In the genomic region with DNA sequence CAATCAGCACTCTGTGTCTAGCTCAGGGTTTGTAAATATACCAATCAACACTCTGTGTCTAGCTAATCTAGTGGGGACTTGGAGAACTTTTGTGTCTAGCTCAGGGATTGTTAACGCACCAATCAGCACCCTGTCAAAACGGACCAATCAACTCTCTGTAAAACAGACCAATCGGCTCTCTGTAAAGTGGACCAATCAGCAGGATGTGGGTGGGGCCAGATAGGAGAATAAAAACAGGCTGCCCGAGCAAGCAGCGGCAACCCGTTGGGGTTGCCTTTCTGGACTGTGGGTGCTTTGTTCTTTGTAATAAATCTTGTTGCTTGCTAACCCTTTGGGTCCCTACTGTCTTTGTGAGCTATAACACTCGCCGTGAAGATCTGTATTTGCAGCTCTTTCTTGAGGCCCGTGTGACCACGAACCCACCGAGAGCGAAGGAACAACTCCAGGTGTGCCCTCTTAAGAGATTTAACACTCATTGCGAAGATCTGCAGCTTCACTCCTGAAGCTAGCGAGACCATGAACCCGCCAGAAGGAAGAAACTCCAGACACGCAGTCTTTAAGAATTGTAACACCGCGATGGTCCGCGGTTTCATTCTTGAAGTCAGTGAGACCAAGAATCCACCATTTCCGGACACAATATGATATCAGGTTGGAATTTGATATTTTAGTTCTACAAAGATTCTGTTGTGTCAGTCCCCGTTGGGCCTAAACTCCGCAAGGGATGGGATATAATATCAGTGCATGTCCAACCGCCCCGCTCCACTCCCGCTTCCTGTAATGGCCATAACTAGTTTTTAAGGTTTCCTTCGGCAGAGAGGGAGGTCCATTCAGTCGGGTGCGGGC, we compare ENCODE assay signal across 9 cellular contexts. TPM values are rescaled to one million over a fixed set of nuclear protein-coding genes. Genes with fewer than 3 reads are reported as not detected.
DNase-seq lines count a peak whose midpoint lies in the region; ATAC-seq, FAIRE-seq and TF ChIP-seq lines count a peak whose summit lies in the region.
"Had no signal": no experiment of that assay in that cellular context is flagged by ENCODE, and none has a peak within 500 bp of the region (broad histone marks: within the 10 kb centered on the region; RNA-seq: fewer than 3 reads in every experiment).

No MANE protein-coding gene starts in this region.

- H3K4me3 Mint-ChIP-seq in activated naive CD8-positive, alpha-beta T cell treated with anti-CD3 and anti-CD28 coated beads, Interleukin-2, amount 10 ng/mL, durations not matched to agents 7 days and 5 days = peak overlapping the region; percentile 89

- TF ChIP-seq CTCF in liver (IDR thresholded peaks at IDR 0.05; ENCODE audit: low read depth, low read length, missing input control) = no peak

- H3K27ac ChIP-seq in liver (ENCODE audit: low read depth in 1 of 2, low read length in 2 of 2) (no peak overlapping the region), substantia nigra (ENCODE audit: low read depth, low read length, poor library complexity, severe bottlenecking) (peak overlapping the region; percentile 74)

- no peaks in the 10 kb centered on the region for H3K9me3 ChIP-seq in liver (ENCODE audit: control insufficient read depth in 4 of 4, low read length in 3 of 4)

- FAIRE-seq in GM19239 (lab: Jason Lieb, UNC) = no peak
- FAIRE-seq: A204.1 had no signal

- ATAC-seq in activated naive CD8-positive, alpha-beta T cell treated with anti-CD3 and anti-CD28 coated beads, Interleukin-2, amount 10 ng/mL, durations not matched to agents 7 days and 5 days (ENCODE audit: low read depth) = no peak
- no peak for ATAC-seq in GM21381 (IDR thresholded peaks at IDR 0.05; ENCODE audit: unreplicated experiment)

- H3K27me3 Mint-ChIP-seq in activated naive CD8-positive, alpha-beta T cell treated with anti-CD3 and anti-CD28 coated beads, Interleukin-2, amount 10 ng/mL, durations not matched to agents 7 days and 5 days = no peaks in the 10 kb centered on the region

- peak; percentile 50 for DNase-seq in activated CD4-positive, CD25-positive, alpha-beta regulatory T cell treated with anti-CD3 and anti-CD28 coated beads, Interleukin-2, amount 50 U/mL, for 72 hours
- no peak for DNase-seq in activated CD4-positive, CD25-positive, alpha-beta regulatory T cell (lab: John Stamatoyannopoulos, UW)
- DNase-seq in activated naive CD8-positive, alpha-beta T cell treated with anti-CD3 and anti-CD28 coated beads, Interleukin-2, amount 10 ng/mL, durations not matched to agents 7 days and 5 days = no peak
- DNase-seq in substantia nigra (lab: John Stamatoyannopoulos, UW) (peak in 1 of 49 donors; percentile 29), GM19239 (ENCODE audit: insufficient read length, low spot score) (no peak), AG08396 (ENCODE audit: low spot score) (no peak)

- H3K36me3 Mint-ChIP-seq in activated naive CD8-positive, alpha-beta T cell treated with anti-CD3 and anti-CD28 coated beads, Interleukin-2, amount 10 ng/mL, durations not matched to agents 7 days and 5 days = peaks cover 4% of the 10 kb centered on the region

- TF ChIP-seq RAD21 in liver (IDR thresholded peaks at IDR 0.05) = no peak

- H3K4me3 ChIP-seq in liver (ENCODE audit: low read depth in 1 of 3, low read length in 3 of 3) = peak overlapping the region; percentile 74 to 99 (median 75)

- H3K4me1 Mint-ChIP-seq in activated naive CD8-positive, alpha-beta T cell treated with anti-CD3 and anti-CD28 coated beads, Interleukin-2, amount 10 ng/mL, durations not matched to agents 7 days and 5 days = peaks cover 18% of the 10 kb centered on the region

- H3K27ac Mint-ChIP-seq in activated naive CD8-positive, alpha-beta T cell treated with anti-CD3 and anti-CD28 coated beads, Interleukin-2, amount 10 ng/mL, durations not matched to agents 7 days and 5 days = peak overlapping the region; percentile 84

- 89% methylated on average over 29 of the region's 29 CpGs for WGBS in liver

- POLR2A ChIA-PET in activated naive CD8-positive, alpha-beta T cell treated with anti-CD3 and anti-CD28 coated beads, Interleukin-2, amount 10 ng/mL, durations not matched to agents 7 days and 5 days (lab: Charles Lee) = interaction anchor here (0.6 to 1.2 kb wide), 5 partner anchors 32 to 267 kb away, joined by 3 to 4 read pairs (median 3); partner anchors contain the start of genes DCAF10, EXOSC3 and POLR1E

- peaks cover 2 to 13% (median 8%) of the 10 kb centered on the region in 4 donors for H3K4me1 ChIP-seq in liver (ENCODE audit: control insufficient read depth in 4 of 4, insufficient read depth in 4 of 4, low read length in 3 of 4)

- H3K9ac ChIP-seq in liver (ENCODE audit: low read depth in 1 of 2, low read length in 2 of 2) = no peak overlapping the region

- H3K36me3 ChIP-seq in liver (ENCODE audit: control insufficient read depth in 4 of 4, insufficient read depth in 3 of 4, low read depth in 1 of 4, low read length in 3 of 4) = no peaks in the 10 kb centered on the region

- H3K9me3 Mint-ChIP-seq in activated naive CD8-positive, alpha-beta T cell treated with anti-CD3 and anti-CD28 coated beads, Interleukin-2, amount 10 ng/mL, durations not matched to agents 7 days and 5 days = no peaks in the 10 kb centered on the region

- no peaks in the 10 kb centered on the region for H3K27me3 ChIP-seq in liver (ENCODE audit: control insufficient read depth in 4 of 4, insufficient read depth in 4 of 4, low read length in 3 of 4)

TF ChIP-seq in liver, 16 proteins besides CTCF, POLR2A, EP300 and RAD21:
- TF ChIP-seq MAX (IDR thresholded peaks at IDR 0.05) (no peak), SP1 (IDR thresholded peaks at IDR 0.05) (no peak), HNF4G (IDR thresholded peaks at IDR 0.05) (no peak), TAF1 (conservative IDR thresholded peaks at IDR 0.05) (no peak), GABPA (IDR thresholded peaks at IDR 0.05 in 1 of 2, conservative IDR thresholded peaks at IDR 0.05 in 1 of 2) (no peak), ZBTB33 (IDR thresholded peaks at IDR 0.05) (no peak), ATF3 (IDR thresholded peaks at IDR 0.05) (no peak), FOXA2 (IDR thresholded peaks at IDR 0.05) (no peak)

RNA-seq across cellular contexts. Expression of gene TRMT10B, which starts 0.7 kb away (rescaled TPM):
- 10 to 100 TPM; 17.4 to 21.4 TPM for total RNA-seq in activated naive CD8-positive, alpha-beta T cell treated with anti-CD3 and anti-CD28 coated beads, Interleukin-2, amount 10 ng/mL, durations not matched to agents 7 days and 5 days
- total RNA-seq in liver = 1 to 10 TPM; 2.0 to 2.1 TPM
- 1 to 10 TPM; 1.9 to 3.9 TPM for polyA plus RNA-seq in liver

RNA-seq across cellular contexts. Expression of gene EXOSC3, which starts 32.0 kb away (rescaled TPM):
- total RNA-seq in activated naive CD8-positive, alpha-beta T cell treated with anti-CD3 and anti-CD28 coated beads, Interleukin-2, amount 10 ng/mL, durations not matched to agents 7 days and 5 days = 10 to 100 TPM; 67.8 to 72.1 TPM
- 10 to 100 TPM; 19.9 to 27.7 TPM for total RNA-seq in liver
- polyA plus RNA-seq in liver = 10 to 100 TPM; 16.2 to 19.2 TPM

RNA-seq across cellular contexts. Expression of gene DCAF10, which starts 47.7 kb away (rescaled TPM):
- total RNA-seq in activated naive CD8-positive, alpha-beta T cell treated with anti-CD3 and anti-CD28 coated beads, Interleukin-2, amount 10 ng/mL, durations not matched to agents 7 days and 5 days = 10 to 100 TPM; 19.5 to 19.8 TPM
- total RNA-seq in liver = 10 to 100 TPM; 20.8 to 22.2 TPM
- polyA plus RNA-seq in liver = 1 to 10 TPM; 9.7 TPM

Comparison
In these comparisons a context has a peak if more than half of its experiments do, and no peak if none do; other contexts are left out.
1. RNA of gene TRMT10B, which starts 0.7 kb away (total RNA-seq): 17.4 to 21.4 TPM in activated naive CD8-positive, alpha-beta T cell treated with anti-CD3 and anti-CD28 coated beads, Interleukin-2, amount 10 ng/mL, durations not matched to agents 7 days and 5 days; 2.0 to 2.1 TPM in liver; every median in the first group is over 4 times any median in the second.